ENCODE assay signal across 16 cellular contexts in the genomic region with DNA sequence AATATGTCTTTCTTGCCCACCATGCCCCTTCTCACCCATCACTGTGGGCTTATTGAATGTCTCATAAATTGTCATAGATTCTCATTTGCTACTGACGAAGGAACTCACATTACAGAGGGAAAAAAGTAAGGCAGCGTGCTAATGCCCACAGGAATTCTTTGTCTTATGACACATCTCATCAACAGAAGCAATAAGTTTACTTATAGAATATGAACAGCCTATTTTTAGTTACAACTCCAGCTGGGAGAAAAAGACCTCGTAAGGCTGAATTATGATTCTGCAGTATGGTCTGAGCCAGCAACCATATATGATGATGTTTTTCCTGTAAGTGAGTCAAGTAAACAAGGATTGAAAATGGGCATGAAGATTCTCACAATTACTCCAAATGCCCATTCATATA. TPM values are rescaled to one million over a fixed set of nuclear protein-coding genes. Genes with fewer than 3 reads are reported as not detected.
A peak's percentile ranks its signal among the peaks of the same experiment; 100 is the strongest.
DNase-seq lines count a peak whose midpoint lies in the region; ATAC-seq, FAIRE-seq and TF ChIP-seq lines count a peak whose summit lies in the region.
"Had no signal": no experiment of that assay in that cellular context is flagged by ENCODE, and none has a peak within 500 bp of the region (broad histone marks: within the 10 kb centered on the region; RNA-seq: fewer than 3 reads in every experiment).

No MANE protein-coding gene starts in this region.

- H3K27ac ChIP-seq in PC-3 (ENCODE audit: low read length), result no peak overlapping the region
- H3K27ac ChIP-seq: C4-2B had no signal

- DNase-seq in PC-3 (peak; percentile 6), bronchial epithelial cell (ENCODE audit: low read depth) (peak; percentile 3), iris pigment epithelial cell (ENCODE audit: low read depth) (peak; percentile 1), G401 (ENCODE audit: low spot score) (no peak), RCC 7860 (ENCODE audit: low spot score) (no peak), GM12891 (ENCODE audit: insufficient read length, low spot score) (no peak)
- no peak for DNase-seq in NK-92 treated with Interleukin-12 subunit alpha and Interleukin-12 subunit beta, amount 100 ng/mL, for 24 hours (lab: John Stamatoyannopoulos, UW)
- DNase-seq: BE2C; CD4-positive, alpha-beta memory T cell; DMS79 had no signal

- no peaks in the 10 kb centered on the region for H4K20me1 ChIP-seq in PC-3 (ENCODE audit: low read length)

- H3K4me3 ChIP-seq in PC-3 (ENCODE audit: low read length) (no peak overlapping the region), bronchial epithelial cell (ENCODE audit: low read depth, low read length) (no peak overlapping the region)

- intact Hi-C loops in PC-3 (cut with micrococcal nuclease), result no loop called here

- H3K4me1 ChIP-seq in PC-3 (ENCODE audit: insufficient read depth, low read length), result no peaks in the 10 kb centered on the region
- H3K4me1 ChIP-seq: BE2C had no signal

- H3K27me3 ChIP-seq in PC-3 (ENCODE audit: low read length) (no peaks in the 10 kb centered on the region), bronchial epithelial cell (ENCODE audit: control insufficient read depth, insufficient read depth, low read length) (no peaks in the 10 kb centered on the region)
- H3K27me3 ChIP-seq: BE2C had no signal

- no peak overlapping the region for H3K9ac ChIP-seq in PC-3 (ENCODE audit: low read length)

- TF ChIP-seq CTCF in PC-3 (conservative IDR thresholded peaks at IDR 0.05; ENCODE audit: low read depth, low read length), result no peak
- TF ChIP-seq CTCF in bronchial epithelial cell (IDR thresholded peaks at IDR 0.05; ENCODE audit: insufficient read depth, low read length, severe bottlenecking), result no peak

- POLR2A ChIA-PET in PC-3 (lab: Charles Lee; ENCODE audit: unreplicated experiment), result no interaction called here

- no peak overlapping the region for H3K4me2 ChIP-seq in PC-3 (ENCODE audit: low read length)

- H3K79me2 ChIP-seq in PC-3 (ENCODE audit: low read length), result no peaks in the 10 kb centered on the region

- no peak overlapping the region for H2AFZ ChIP-seq in PC-3 (ENCODE audit: low read length)

- CTCF ChIA-PET in PC-3 (lab: Charles Lee), result no interaction called here

- in situ Hi-C loops in G401 (cut with HindIII; ENCODE audit: low sequenced_read_pairs), result no loop called here

- TF ChIP-seq POLR2A in GM12891 (IDR thresholded peaks at IDR 0.05; ENCODE audit: low read depth, low read length), result no peak

- BruUV-seq in PC-3 (replicated peaks; lab: Mats Ljungman, UMichigan), result no TSS peak

- H3K36me3 ChIP-seq in PC-3 (ENCODE audit: low read depth, low read length), result no peaks in the 10 kb centered on the region
- H3K36me3 ChIP-seq in bronchial epithelial cell (ENCODE audit: control insufficient read depth, insufficient read depth, low read length), result no peaks in the 10 kb centered on the region
- H3K36me3 ChIP-seq: BE2C had no signal

- no peak for FAIRE-seq in bronchial epithelial cell (lab: Jason Lieb, UNC)
- no peak for FAIRE-seq in RCC 7860 (lab: Jason Lieb, UNC)
- no peak for FAIRE-seq in GM12891 (lab: Jason Lieb, UNC)
- FAIRE-seq: A204.1, G401.6, GM12892, GM19239, H54 had no signal

- H3F3A ChIP-seq in PC-3 (ENCODE audit: low read length, unreplicated experiment), result no peaks in the 10 kb centered on the region

- no peak for ATAC-seq in PC-3

- H3K9me2 ChIP-seq in PC-3 (replicated peaks; ENCODE audit: low read length), result no peaks in the 10 kb centered on the region

- H3K9me3 ChIP-seq in PC-3 (ENCODE audit: low read length), result no peaks in the 10 kb centered on the region
- H3K9me3 ChIP-seq: BE2C had no signal

TF ChIP-seq in GM12891, 5 proteins besides CTCF, POLR2A, EP300 and RAD21:
- TF ChIP-seq SPI1 (IDR thresholded peaks at IDR 0.05; ENCODE audit: low read depth, low read length), result no peak
- TF ChIP-seq TAF1 (IDR thresholded peaks at IDR 0.05; ENCODE audit: low read depth, low read length), result no peak
- TF ChIP-seq POLR2AphosphoS5 (IDR thresholded peaks at IDR 0.05; ENCODE audit: low read depth, low read length), result no peak
- no peak for TF ChIP-seq PAX5 (IDR thresholded peaks at IDR 0.05; ENCODE audit: insufficient read depth, low read length, severe bottlenecking)
- TF ChIP-seq POU2F2 (IDR thresholded peaks at IDR 0.05; ENCODE audit: low read depth, low read length), result no peak
TF ChIP-seq in GM12891: peak in this region for 0.

RNA-seq across cellular contexts. Expression of a gene that starts 22.3 kb away (rescaled TPM):
- total RNA-seq in PC-3 (2014; rRNA removed), result 11.7 and 11.8 TPM in 2 replicates
- 9.7 and 12.7 TPM in 2 replicates for total RNA-seq in bronchial epithelial cell
- total RNA-seq in G401 (2014; rRNA removed; shearing (Covaris generic)), result 16.1 and 29.3 TPM in 2 replicates
- 4.9 TPM for polyA plus RNA-seq in GM12891 (2012; ENCODE audit: low read depth, missing spikeins)

Comparison
In these comparisons a context has a peak if more than half of its experiments do, and no peak if none do; other contexts are left out.
1. DNase-seq: peak in PC-3 (single experiment), bronchial epithelial cell (single experiment) and iris pigment epithelial cell (single experiment); none in G401 (single experiment), RCC 7860 (single experiment), GM12891 (single experiment) and NK-92 treated with Interleukin-12 subunit alpha and Interleukin-12 subunit beta, amount 100 ng/mL, for 24 hours (single experiment).